ENCODE assay signal across 8 cellular contexts in the genomic region with DNA sequence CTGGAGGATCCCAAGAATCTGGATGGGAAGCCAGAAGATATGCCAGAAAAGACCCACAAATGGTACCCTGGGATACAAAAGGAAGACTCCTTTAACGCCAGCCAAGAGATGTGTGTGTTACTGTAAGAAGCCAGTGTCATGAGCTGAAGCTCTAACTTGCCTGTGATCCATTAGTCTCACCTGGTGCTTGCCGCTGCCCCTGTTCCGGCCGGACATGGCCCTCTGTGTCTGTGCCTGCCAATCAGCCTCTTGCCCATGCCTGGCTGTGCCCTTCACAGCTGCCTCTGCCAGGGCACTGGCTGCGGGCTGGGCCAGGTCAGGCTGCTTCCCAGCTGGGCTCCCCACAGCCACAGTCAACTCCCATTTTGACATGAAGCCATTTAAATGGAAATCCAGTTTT. TPM values are rescaled to one million over a fixed set of nuclear protein-coding genes. Genes with fewer than 3 reads are reported as not detected.
"Had no signal": no experiment of that assay in that cellular context is flagged by ENCODE, and none has a peak within 500 bp of the region (broad histone marks: within the 10 kb centered on the region; RNA-seq: fewer than 3 reads in every experiment).

No MANE protein-coding gene starts in this region.

- FAIRE-seq: HTR-8/SVneo, K562 had no signal

- DNase-seq: GM23248, H9, HCEC 1CT, IMR-90, KG1 had no signal

- H3K9ac ChIP-seq: GM23248 had no signal

- H3K4me3 ChIP-seq: GM23248, K562 had no signal

- H3K27ac ChIP-seq: GM23248 had no signal

- ATAC-seq: K562 had no signal

- H2AFZ ChIP-seq: GM23248 had no signal

RNA-seq across cellular contexts. Expression of a gene that starts 55.4 kb away (rescaled TPM):
- total RNA-seq: GM23248, H9, HT-29, IMR-90, K562 had no signal
- polyA plus RNA-seq: GM23248, IMR-90, K562 had no signal
